In genomic region chr11:86743223-86744118, GRCh38 we compare ENCODE assay signal across 1 cellular context.
TF ChIP-seq lines count a peak whose summit lies in the region.

No MANE protein-coding gene starts in this region.

TF ChIP-seq in HEK293, 187 proteins besides CTCF, POLR2A, EP300 and RAD21 (continued from another document):
- 0 out of 2 replicates have a peak, but pooled peaks have one; percentile 22 for TF ChIP-seq ZNF362 (tag by site-specific recombination; IDR thresholded peaks at IDR 0.05)
- TF ChIP-seq PRDM10 (tag by site-specific recombination; IDR thresholded peaks at IDR 0.05) = peak; percentile 26; the same call in 1 of the 2 replicates
- 0 out of 2 replicates have a peak, but pooled peaks have one; percentile 29 for TF ChIP-seq ZNF394 (tag by site-specific recombination; IDR thresholded peaks at IDR 0.05; ENCODE audit: borderline replicate concordance)
- 0 out of 2 replicates have a peak, but pooled peaks have one; percentile 45 for TF ChIP-seq ZNF10 (tag by site-specific recombination; IDR thresholded peaks at IDR 0.05)
- no peak for TF ChIP-seq ZNF596 (tag by site-specific recombination; IDR thresholded peaks at IDR 0.05)
- 0 out of 2 replicates have a peak, but pooled peaks have one; percentile 18 for TF ChIP-seq ZNF600 (tag by site-specific recombination; IDR thresholded peaks at IDR 0.05)
- peak; percentile 59; the same call in 1 of the 2 replicates for TF ChIP-seq ZIC2 (tag by site-specific recombination; IDR thresholded peaks at IDR 0.05)
- TF ChIP-seq ZNF449 (tag by site-specific recombination; IDR thresholded peaks at IDR 0.05) = peak; percentile 77; the same call in 1 of the 2 replicates
